In the genomic region with DNA sequence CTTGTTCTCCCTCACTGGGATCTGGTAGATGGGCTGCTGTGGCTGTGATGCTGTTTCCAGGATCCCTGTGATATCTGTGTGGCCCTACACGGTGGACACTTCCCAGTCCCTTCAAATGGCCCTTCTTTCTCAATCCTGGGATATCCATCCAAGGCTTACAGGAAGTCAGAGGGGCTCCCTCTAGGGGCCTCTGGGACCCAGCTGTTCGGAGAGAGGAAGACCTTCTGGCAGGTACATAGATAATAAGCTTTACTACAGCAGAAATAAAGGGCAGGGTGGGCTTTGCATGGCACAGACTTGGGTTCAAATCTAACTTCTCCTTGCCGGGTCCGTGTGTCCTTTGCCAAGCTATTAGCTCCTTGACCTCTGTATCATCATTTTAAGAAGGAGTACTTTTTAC, we compare ENCODE assay signal across 12 cellular contexts.
DNase-seq lines count a peak whose midpoint lies in the region.
"Had no signal": no experiment of that assay in that cellular context is flagged by ENCODE, and none has a peak within 500 bp of the region (broad histone marks: within the 10 kb centered on the region; RNA-seq: fewer than 3 reads in every experiment).

No MANE protein-coding gene starts in this region.

- DNase-seq in NCI-H82 (lab: John Stamatoyannopoulos, UW): peak; percentile 4
- no peak for DNase-seq in NCI-H82 treated with DMSO at 0.1 percent for 48 hours (lab: John Stamatoyannopoulos, UW; ENCODE audit: unreplicated experiment)
- peak; percentile 24 to 31 for DNase-seq in NCI-H526 (lab: John Stamatoyannopoulos, UW)
- DNase-seq in left kidney (ENCODE audit: low read depth, low spot score): peak; percentile 45
- no peak for DNase-seq in NK-92 (lab: John Stamatoyannopoulos, UW; ENCODE audit: unreplicated experiment)
- no peak for DNase-seq in epidermal melanocyte (ENCODE audit: insufficient read length, low spot score)
- DNase-seq in HUDEP-2 (lab: John Stamatoyannopoulos, UW; ENCODE audit: unreplicated experiment in 76 of 76): no peak
- DNase-seq: EL, GF-D8, KG1, NCI-H1105, NCI-H2081 treated with DMSO at 0.1 percent for 48 hours had no signal

Comparison
In these comparisons a context has a peak if more than half of its experiments do, and no peak if none do; other contexts are left out.
1. DNase-seq: peak in NCI-H82 (single experiment), NCI-H526 (2 of 2) and left kidney (single experiment); none in NCI-H82 treated with DMSO at 0.1 percent for 48 hours (single experiment), NK-92 (single experiment), epidermal melanocyte (single experiment) and HUDEP-2 (0 of 76).